ENCODE assay signal across 18 cellular contexts in genomic region chr7:20312562-20312961, GRCh38. TPM values are rescaled to one million over a fixed set of nuclear protein-coding genes. Genes with fewer than 3 reads are reported as not detected.
"Had no signal": no experiment of that assay in that cellular context is flagged by ENCODE, and none has a peak within 500 bp of the region (broad histone marks: within the 10 kb centered on the region; RNA-seq: fewer than 3 reads in every experiment).

No MANE protein-coding gene starts in this region.

- H3K27me3 ChIP-seq: adrenal gland, esophagus squamous epithelium, right atrium auricular region, tibial nerve, uterus had no signal

- H3K9me3 ChIP-seq: adrenal gland, esophagus squamous epithelium, left ventricle myocardium inferior, right atrium auricular region, tibial nerve, uterus had no signal

- ATAC-seq: activated CD8-positive, alpha-beta T cell treated with anti-CD3 and anti-CD28 coated beads, Interleukin-2, amount 10 ng/mL, durations not matched to agents 7 days and 5 days; natural killer cell had no signal

- H3K36me3 ChIP-seq: adrenal gland, esophagus squamous epithelium, left ventricle myocardium inferior, right atrium auricular region, tibial nerve, uterus had no signal

- H3K4me3 ChIP-seq: adrenal gland, esophagus squamous epithelium, left ventricle myocardium inferior, right atrium auricular region, tibial nerve, uterus had no signal

- H3K4me1 ChIP-seq: adrenal gland, left ventricle myocardium inferior, right atrium auricular region had no signal

- H3K27ac ChIP-seq: adrenal gland, left ventricle myocardium inferior, right atrium auricular region, tibial nerve, uterus had no signal

- DNase-seq: activated CD4-positive, alpha-beta T cell treated with anti-CD3 and anti-CD28 coated beads, Interleukin-2, amount 10 ng/mL, durations not matched to agents 24 days and 14 days; activated CD4-positive, CD25-positive, alpha-beta regulatory T cell; activated CD8-positive, alpha-beta memory T cell treated with anti-CD3 and anti-CD28 coated beads, Interleukin-2, amount 50 U/mL, for 4 hours; activated CD8-positive, alpha-beta T cell treated with anti-CD3 and anti-CD28 coated beads, Interleukin-2, amount 10 ng/mL, durations not matched to agents 7 days and 5 days; activated effector memory CD4-positive, alpha-beta T cell treated with anti-CD3 and anti-CD28 coated beads, Interleukin-2, amount 50 U/mL, for 16 hours; activated T-cell treated with anti-CD3 and anti-CD28 coated beads, Interleukin-2, amount 50 U/mL, for 48 hours; adrenal gland; esophagus squamous epithelium; hippocampal formation; kidney; left ventricle myocardium inferior; natural killer cell; stimulated activated CD4-positive, alpha-beta T cell treated with anti-CD3 and anti-CD28 coated beads, Interleukin-4, amount 100 ng/mL, for 24 hours; stimulated activated naive CD4-positive, alpha-beta T cell treated with Interleukin-2 at 50 U/mL for 16 hours; substantia nigra; uterus had no signal

RNA-seq across cellular contexts. Expression of gene ITGB8, which starts 18.1 kb away (rescaled TPM):
- total RNA-seq: activated CD4-positive, alpha-beta T cell treated with anti-CD3 and anti-CD28 coated beads, Interleukin-2, amount 10 ng/mL, durations not matched to agents 24 days and 14 days; activated CD8-positive, alpha-beta T cell treated with anti-CD3 and anti-CD28 coated beads, Interleukin-2, amount 10 ng/mL, durations not matched to agents 7 days and 5 days had no signal
